In the genomic region with DNA sequence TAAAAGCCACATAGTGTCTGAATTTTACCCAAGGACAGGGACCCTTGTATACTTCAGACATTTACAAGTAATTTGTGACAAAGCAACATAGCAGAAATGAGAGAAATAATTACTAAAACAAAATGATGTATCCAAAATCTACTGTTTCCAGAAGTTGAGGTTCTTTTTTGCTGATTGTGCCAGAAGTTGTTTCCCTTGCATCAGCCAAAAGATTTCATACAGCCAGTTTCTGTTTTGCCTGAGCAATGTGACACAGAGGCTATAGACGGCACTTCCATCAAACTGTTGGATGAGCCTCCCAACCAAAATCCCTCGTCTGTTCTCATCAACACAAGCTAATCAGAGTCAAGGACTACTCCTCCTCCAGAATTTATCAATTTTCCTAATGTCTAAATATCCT, we compare ENCODE assay signal across 20 cellular contexts.
DNase-seq lines count a peak whose midpoint lies in the region; ATAC-seq, FAIRE-seq and TF ChIP-seq lines count a peak whose summit lies in the region.
"Had no signal": no experiment of that assay in that cellular context is flagged by ENCODE, and none has a peak within 500 bp of the region (broad histone marks: within the 10 kb centered on the region; RNA-seq: fewer than 3 reads in every experiment).

No MANE protein-coding gene starts in this region.

- H3K14ac ChIP-seq in trophoblast cell (ENCODE audit: low read length), result no peak overlapping the region

- no peak for TF ChIP-seq POLR2A in K562 (conservative IDR thresholded peaks at IDR 0.05)

- CTCF ChIA-PET in K562 (lab: Yijun Ruan, JAX; ENCODE audit: low intra/inter-chr PET ratio), result no interaction called here
- CTCF ChIA-PET in activated CD4-positive, alpha-beta memory T cell treated with anti-CD3 and anti-CD28 coated beads, Interleukin-2, amount 10 ng/mL, durations not matched to agents 7 days and 5 days (lab: Charles Lee), result no interaction called here

- H3K27me3 ChIP-seq in K562 (ENCODE audit: control insufficient read depth in 2 of 2, insufficient read depth in 2 of 2, low read length in 2 of 2) (no peaks in the 10 kb centered on the region), trophoblast cell (ENCODE audit: insufficient read depth, low read length) (no peaks in the 10 kb centered on the region), GM23248 (replicated peaks; ENCODE audit: insufficient read depth) (no peaks in the 10 kb centered on the region)
- H3K27me3 ChIP-seq: BE2C had no signal

- no peaks in the 10 kb centered on the region for H3K9me3 ChIP-seq in K562 (replicated peaks; ENCODE audit: control insufficient read depth, insufficient read depth, low read depth, low read length)
- H3K9me3 ChIP-seq in trophoblast cell (ENCODE audit: insufficient read depth, low read depth, low read length), result peaks cover 1% of the 10 kb centered on the region
- no peaks in the 10 kb centered on the region for H3K9me3 ChIP-seq in GM23248 (ENCODE audit: low read depth)
- H3K9me3 ChIP-seq: BE2C, HAP-1 had no signal

- no peak overlapping the region for H2AFZ ChIP-seq in K562 (ENCODE audit: low read depth, low read length)
- H2AFZ ChIP-seq in trophoblast cell (ENCODE audit: insufficient read depth, low read length, poor library complexity), result no peak overlapping the region
- H2AFZ ChIP-seq in GM23248, result no peak overlapping the region

- TF ChIP-seq EP300 in K562 (IDR thresholded peaks at IDR 0.05; ENCODE audit: low read length), result no peak

- H3K9ac ChIP-seq in K562 (ENCODE audit: insufficient read depth in 1 of 2, low read depth in 2 of 2, low read length in 2 of 2) (no peak overlapping the region), trophoblast cell (ENCODE audit: low read length) (no peak overlapping the region), GM23248 (no peak overlapping the region)

- H2BK5ac ChIP-seq in trophoblast cell (ENCODE audit: low read depth, low read length, poor library complexity), result no peak overlapping the region

- H3F3A ChIP-seq in GM23248 (ENCODE audit: insufficient read depth), result no peaks in the 10 kb centered on the region

- TF ChIP-seq CTCF in K562 (IDR thresholded peaks at IDR 0.05 in 2 of 3, conservative IDR thresholded peaks at IDR 0.05 in 1 of 3; ENCODE audit: insufficient read depth in 2 of 3, low read depth in 1 of 3, low read length in 3 of 3) (no peak), fibroblast of the aortic adventitia (IDR thresholded peaks at IDR 0.05; ENCODE audit: insufficient read depth, low read length) (no peak)

- no peak overlapping the region for H4K91ac ChIP-seq in trophoblast cell (ENCODE audit: low read depth, low read length)

- no peaks in the 10 kb centered on the region for H3K9me2 ChIP-seq in GM23248 (ENCODE audit: insufficient read depth)

- H4K12ac ChIP-seq in trophoblast cell (ENCODE audit: low read depth, low read length), result no peak overlapping the region

- H3K9me3 Mint-ChIP-seq in activated CD4-positive, alpha-beta memory T cell treated with anti-CD3 and anti-CD28 coated beads, Interleukin-2, amount 10 ng/mL, durations not matched to agents 7 days and 5 days, result no peaks in the 10 kb centered on the region
- H3K9me3 Mint-ChIP-seq in activated naive CD4-positive, alpha-beta T cell treated with anti-CD3 and anti-CD28 coated beads, Interleukin-2, amount 50 U/mL, for 72 hours, result peaks cover 13 to 16% of the 10 kb centered on the region in 2 donors

- intact Hi-C loops in K562 (cut with micrococcal nuclease), result no loop called here

- no peak overlapping the region for H3K23ac ChIP-seq in trophoblast cell (ENCODE audit: low read length)

- H3K4me3 Mint-ChIP-seq in activated CD4-positive, alpha-beta memory T cell treated with anti-CD3 and anti-CD28 coated beads, Interleukin-2, amount 10 ng/mL, durations not matched to agents 7 days and 5 days, result no peak overlapping the region
- H3K4me3 Mint-ChIP-seq: CD4-positive, CD25-positive, alpha-beta regulatory T cell; CD8-positive, alpha-beta memory T cell had no signal

- H3K4me3 ChIP-seq in K562, result no peak overlapping the region
- no peak overlapping the region for H3K4me3 ChIP-seq in fibroblast of the aortic adventitia (ENCODE audit: low read depth, low read length)
- H3K4me3 ChIP-seq in trophoblast cell (ENCODE audit: low read depth, low read length), result no peak overlapping the region
- no peak overlapping the region for H3K4me3 ChIP-seq in GM23248
- H3K4me3 ChIP-seq: GM12878, HAP-1 had no signal

- no peak overlapping the region for H2AK5ac ChIP-seq in trophoblast cell (ENCODE audit: low read length)

- no peak overlapping the region for H4K8ac ChIP-seq in trophoblast cell (ENCODE audit: low read depth, low read length)

- no peaks in the 10 kb centered on the region for H3K9me1 ChIP-seq in K562 (ENCODE audit: control insufficient read depth, insufficient read depth, low read length)

- peak overlapping the region; percentile 49 for H2BK12ac ChIP-seq in trophoblast cell (ENCODE audit: low read length)

- in situ Hi-C loops in K562 (cut with MboI), result no loop called here
- in situ Hi-C loops in GM23248 (cut with MboI), result no loop called here

- H3K27ac Mint-ChIP-seq in activated CD4-positive, alpha-beta memory T cell treated with anti-CD3 and anti-CD28 coated beads, Interleukin-2, amount 10 ng/mL, durations not matched to agents 7 days and 5 days, result no peak overlapping the region
- no peak overlapping the region for H3K27ac Mint-ChIP-seq in activated naive CD4-positive, alpha-beta T cell treated with anti-CD3 and anti-CD28 coated beads, Interleukin-2, amount 50 U/mL, for 72 hours
- H3K27ac Mint-ChIP-seq: CD4-positive, CD25-positive, alpha-beta regulatory T cell; CD8-positive, alpha-beta memory T cell had no signal

- H3K18ac ChIP-seq in trophoblast cell (ENCODE audit: low read length), result no peak overlapping the region

- 3% methylated on average over 2 of the region's 2 CpGs for WGBS in K562 (ENCODE audit: insufficient coverage, low coverage, missing lambda C conversion rate)
- no CpG with 5 or more reads among the region's 2 CpGs for WGBS in trophoblast cell (ENCODE audit: extremely low coverage, insufficient coverage, insufficient read length)
- 0 to 3% methylated on average over 2 of the region's 2 CpGs for WGBS in GM23248 (ENCODE audit: low coverage in 1 of 2, low lambda C conversion rate in 2 of 2, missing lambda C conversion rate in 2 of 2), 2 experiments

- H3K79me2 ChIP-seq in K562 (ENCODE audit: control insufficient read depth, insufficient read depth, low read length) (no peaks in the 10 kb centered on the region), trophoblast cell (ENCODE audit: control insufficient read depth, insufficient read depth, low read length, poor library complexity) (no peaks in the 10 kb centered on the region), GM23248 (ENCODE audit: insufficient read depth) (no peaks in the 10 kb centered on the region)

- H3K4me2 ChIP-seq in K562 (ENCODE audit: insufficient read depth, low read length) (no peak overlapping the region), trophoblast cell (ENCODE audit: low read length) (no peak overlapping the region), GM23248 (ENCODE audit: unreplicated experiment) (no peak overlapping the region)

- H3K36me3 ChIP-seq in K562 (ENCODE audit: control insufficient read depth, insufficient read depth, low read length), result no peaks in the 10 kb centered on the region
- H3K36me3 ChIP-seq in trophoblast cell (ENCODE audit: control insufficient read depth in 1 of 2, insufficient read depth in 2 of 2, low read length in 2 of 2), result no peaks in the 10 kb centered on the region
- no peaks in the 10 kb centered on the region for H3K36me3 ChIP-seq in GM23248 (ENCODE audit: low read depth)
- H3K36me3 ChIP-seq: BE2C, HAP-1 had no signal

- no peak overlapping the region for H3K4ac ChIP-seq in trophoblast cell (ENCODE audit: low read depth, low read length)

- BruUV-seq in K562 (replicated peaks; lab: Mats Ljungman, UMichigan), result no TSS peak

- DNase-seq in OCI-M1 (lab: John Stamatoyannopoulos, UW) (peak; percentile 71), K562 (ENCODE audit: extremely low read depth in 1 of 4, low spot score in 3 of 4) (no peak), fibroblast of the aortic adventitia (ENCODE audit: low read depth) (peak; percentile 17), trophoblast cell (no peak), GM23248 (no peak)
- no peak for DNase-seq in activated CD4-positive, alpha-beta memory T cell treated with anti-CD3 and anti-CD28 coated beads, Interleukin-2, amount 10 ng/mL, durations not matched to agents 7 days and 5 days
- DNase-seq in activated naive CD4-positive, alpha-beta T cell treated with anti-CD3 and anti-CD28 coated beads, Interleukin-2, amount 50 U/mL, for 72 hours (ENCODE audit: low spot score in 2 of 2), result no peak
- DNase-seq: ACHN; BE2C; C1 segment of cervical spinal cord; CD4-positive, CD25-positive, alpha-beta regulatory T cell; CD8-positive, alpha-beta memory T cell; COR-L47; DMS 273 treated with DMSO at 0.1 percent for 48 hours; DMS53; DND-41; EL had no signal

- no peaks in the 10 kb centered on the region for H3K36me3 Mint-ChIP-seq in activated CD4-positive, alpha-beta memory T cell treated with anti-CD3 and anti-CD28 coated beads, Interleukin-2, amount 10 ng/mL, durations not matched to agents 7 days and 5 days (ENCODE audit: low read depth)
- H3K36me3 Mint-ChIP-seq in activated naive CD4-positive, alpha-beta T cell treated with anti-CD3 and anti-CD28 coated beads, Interleukin-2, amount 50 U/mL, for 72 hours, result no peaks in the 10 kb centered on the region
- H3K36me3 Mint-ChIP-seq: CD8-positive, alpha-beta memory T cell had no signal

- FAIRE-seq in K562 (lab: Jason Lieb, UNC), result no peak
- FAIRE-seq: GM12878, H1 had no signal

- H3K27ac ChIP-seq in K562 (ENCODE audit: extremely low read depth, low read depth, low read length) (no peak overlapping the region), trophoblast cell (ENCODE audit: low read depth, low read length) (no peak overlapping the region), GM23248 (no peak overlapping the region)

- ATAC-seq in K562, result peak; percentile 37; the same call in 2 of the 3 replicates
- no peak for ATAC-seq in activated naive CD4-positive, alpha-beta T cell treated with anti-CD3 and anti-CD28 coated beads, Interleukin-2, amount 50 U/mL, for 72 hours
- ATAC-seq: GM12878 had no signal

- no peaks in the 10 kb centered on the region for H3K27me3 Mint-ChIP-seq in activated CD4-positive, alpha-beta memory T cell treated with anti-CD3 and anti-CD28 coated beads, Interleukin-2, amount 10 ng/mL, durations not matched to agents 7 days and 5 days
- H3K27me3 Mint-ChIP-seq: CD4-positive, CD25-positive, alpha-beta regulatory T cell; CD8-positive, alpha-beta memory T cell had no signal

- no peaks in the 10 kb centered on the region for H4K20me1 ChIP-seq in K562 (replicated peaks; ENCODE audit: control insufficient read depth, insufficient read depth, low read length)
- H4K20me1 ChIP-seq in GM23248 (ENCODE audit: insufficient read depth), result no peaks in the 10 kb centered on the region

- H2BK120ac ChIP-seq in trophoblast cell (ENCODE audit: insufficient read depth, low read length, poor library complexity), result peak overlapping the region; percentile 3

- POLR2A ChIA-PET in K562 (lab: Yijun Ruan, JAX), result no interaction called here
- POLR2A ChIA-PET in activated CD4-positive, alpha-beta memory T cell treated with anti-CD3 and anti-CD28 coated beads, Interleukin-2, amount 10 ng/mL, durations not matched to agents 7 days and 5 days (lab: Charles Lee), result no interaction called here

- H3K4me1 ChIP-seq in K562 (replicated peaks in 1 of 2; ENCODE audit: control insufficient read depth in 2 of 2, insufficient read depth in 2 of 2, low read length in 2 of 2) (no peaks in the 10 kb centered on the region), trophoblast cell (ENCODE audit: control insufficient read depth in 1 of 2, insufficient read depth in 2 of 2, low read length in 2 of 2) (peaks cover 0 to 6% of the 10 kb centered on the region in 2 experiments), GM23248 (ENCODE audit: insufficient read depth) (no peaks in the 10 kb centered on the region)
- H3K4me1 ChIP-seq: BE2C, HAP-1 had no signal

- H3K4me1 Mint-ChIP-seq in activated CD4-positive, alpha-beta memory T cell treated with anti-CD3 and anti-CD28 coated beads, Interleukin-2, amount 10 ng/mL, durations not matched to agents 7 days and 5 days, result no peaks in the 10 kb centered on the region
- H3K4me1 Mint-ChIP-seq: CD4-positive, CD25-positive, alpha-beta regulatory T cell; CD8-positive, alpha-beta memory T cell had no signal

- peaks cover 1% of the 10 kb centered on the region for H3K79me1 ChIP-seq in trophoblast cell (ENCODE audit: low read length)

- no peak for TF ChIP-seq RAD21 in K562 (CRISPR knock-in tag; conservative IDR thresholded peaks at IDR 0.05 in 1 of 2, IDR thresholded peaks at IDR 0.05 in 1 of 2)

Comparison
In these comparisons a context has a peak if more than half of its experiments do, and no peak if none do; other contexts are left out.
1. DNase-seq: peak in OCI-M1 (single experiment) and fibroblast of the aortic adventitia (single experiment); none in K562 (0 of 4), trophoblast cell (0 of 2), activated CD4-positive, alpha-beta memory T cell treated with anti-CD3 and anti-CD28 coated beads, Interleukin-2, amount 10 ng/mL, durations not matched to agents 7 days and 5 days (single experiment), activated naive CD4-positive, alpha-beta T cell treated with anti-CD3 and anti-CD28 coated beads, Interleukin-2, amount 50 U/mL, for 72 hours (0 of 2) and GM23248 (single experiment).